Comparison of ENCODE assay signal across 1 cellular context in genomic region chr1:234533975-234534876, GRCh38.
A peak's percentile ranks its signal among the peaks of the same experiment; 100 is the strongest.
TF ChIP-seq lines count a peak whose summit lies in the region.

No MANE protein-coding gene starts in this region.

TF ChIP-seq in SK-N-SH, 30 proteins besides CTCF, POLR2A, EP300 and RAD21 (continued from another document):
- TF ChIP-seq ZBTB33 (IDR thresholded peaks at IDR 0.05; ENCODE audit: borderline replicate concordance, low read depth) (0 out of 2 replicates have a peak, but pooled peaks have one; percentile 23), EZH2phosphoT487 (IDR thresholded peaks at IDR 0.05; ENCODE audit: borderline replicate concordance, low read depth) (no peak), RXRA (IDR thresholded peaks at IDR 0.05; ENCODE audit: borderline replicate concordance, low read depth) (0 out of 2 replicates have a peak, but pooled peaks have one; percentile 11), TCF12 (IDR thresholded peaks at IDR 0.05) (peak; percentile 85), PBX3 (IDR thresholded peaks at IDR 0.05) (peak; percentile 88)
